20 cellular contexts compared by ENCODE assay signal in the genomic region with DNA sequence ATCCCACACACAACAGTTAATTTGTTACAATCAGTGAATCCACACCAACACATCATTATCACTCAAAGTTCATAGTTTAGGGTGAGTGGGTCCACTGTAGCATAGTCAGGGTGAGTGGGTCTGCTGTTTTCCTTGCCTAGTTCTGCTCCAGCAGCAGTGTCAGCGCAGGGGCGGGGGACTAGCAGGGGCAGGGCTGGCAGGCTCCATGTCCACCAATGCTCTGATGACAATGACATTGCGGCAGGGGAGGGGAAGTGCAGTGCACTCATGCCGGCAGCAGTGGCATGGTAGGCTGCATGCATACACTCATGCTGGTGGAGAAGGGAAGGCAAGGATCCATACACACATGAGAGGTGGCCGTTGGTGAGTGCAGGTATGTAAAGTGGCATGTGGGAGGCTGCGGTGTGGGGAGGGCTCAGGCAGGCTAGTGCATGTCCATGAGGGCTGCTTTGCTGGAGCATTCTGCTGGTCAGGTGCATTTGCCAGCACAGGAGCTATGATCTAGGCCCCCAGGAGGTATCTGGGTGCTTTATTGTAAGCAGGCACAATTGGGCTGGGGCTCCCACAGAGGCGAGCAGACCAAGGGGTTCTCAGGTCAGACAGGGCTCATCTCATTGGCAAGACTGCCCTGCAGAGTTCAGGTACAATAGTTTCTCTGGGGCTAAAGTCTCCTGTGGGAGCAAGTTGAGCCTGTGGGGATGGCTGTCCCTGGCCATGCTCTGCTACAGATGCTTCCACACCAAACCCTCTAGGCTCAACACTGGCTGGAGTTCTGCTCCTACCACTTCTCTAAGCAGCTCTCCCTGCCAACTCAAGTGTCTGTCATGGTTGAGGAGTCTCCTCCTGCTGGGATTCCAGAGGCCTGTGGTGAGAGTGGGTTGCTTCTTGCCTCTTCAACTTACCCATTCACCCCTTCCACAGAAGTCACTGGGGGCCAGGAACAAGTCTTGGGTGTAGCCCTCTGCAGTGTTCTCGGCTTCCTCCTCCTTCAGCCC.
DNase-seq lines count a peak whose midpoint lies in the region; ATAC-seq and TF ChIP-seq lines count a peak whose summit lies in the region.
"Had no signal": no experiment of that assay in that cellular context is flagged by ENCODE, and none has a peak within 500 bp of the region (broad histone marks: within the 10 kb centered on the region; RNA-seq: fewer than 3 reads in every experiment).

No MANE protein-coding gene starts in this region.

- H3K36me3 ChIP-seq in IMR-90 (ENCODE audit: control insufficient read depth, insufficient read depth, low read length) (no peaks in the 10 kb centered on the region), gastroesophageal sphincter (no peaks in the 10 kb centered on the region), upper lobe of left lung (no peaks in the 10 kb centered on the region)
- H3K36me3 ChIP-seq in naive thymus-derived CD4-positive, alpha-beta T cell (ENCODE audit: control insufficient read depth in 2 of 3, insufficient read depth in 3 of 3, low read length in 3 of 3) = no peaks in the 10 kb centered on the region
- H3K36me3 ChIP-seq: BE2C had no signal

- H3K79me1 ChIP-seq in IMR-90 (ENCODE audit: low read depth in 1 of 2, low read length in 2 of 2) = no peaks in the 10 kb centered on the region

- H4K20me1 ChIP-seq in IMR-90 (ENCODE audit: insufficient read depth, low read length) = no peaks in the 10 kb centered on the region

- H3K4me1 Mint-ChIP-seq in naive thymus-derived CD4-positive, alpha-beta T cell = peaks cover 0 to 3% (median 0%) of the 10 kb centered on the region in 7 donors

- CTCF ChIA-PET in IMR-90 (lab: Yijun Ruan, JAX) = no interaction called here
- CTCF ChIA-PET in naive thymus-derived CD4-positive, alpha-beta T cell (lab: Charles Lee) = no interaction called here

- H4K8ac ChIP-seq in IMR-90 (ENCODE audit: low read depth in 2 of 2, low read length in 2 of 2) = no peak overlapping the region

- no peak overlapping the region for H3K9ac ChIP-seq in IMR-90 (ENCODE audit: low read depth, low read length)
- H3K9ac ChIP-seq: GM23248, KMS-11 had no signal

- no peaks in the 10 kb centered on the region for H3K9me1 ChIP-seq in IMR-90 (ENCODE audit: insufficient read depth, low read length)

- no peak overlapping the region for H3K27ac ChIP-seq in IMR-90 (ENCODE audit: insufficient read depth, low read length)
- no peak overlapping the region for H3K27ac ChIP-seq in gastroesophageal sphincter
- no peak overlapping the region for H3K27ac ChIP-seq in naive thymus-derived CD4-positive, alpha-beta T cell (ENCODE audit: low read depth, low read length)
- H3K27ac ChIP-seq in upper lobe of left lung = no peak overlapping the region
- H3K27ac ChIP-seq: GM23248, KMS-11 had no signal

- no peak overlapping the region for H3K4ac ChIP-seq in IMR-90 (ENCODE audit: low read depth, low read length)

- H3K4me1 ChIP-seq in IMR-90 (ENCODE audit: control insufficient read depth, insufficient read depth, low read length) = no peaks in the 10 kb centered on the region
- H3K4me1 ChIP-seq in gastroesophageal sphincter = no peaks in the 10 kb centered on the region
- no peaks in the 10 kb centered on the region for H3K4me1 ChIP-seq in naive thymus-derived CD4-positive, alpha-beta T cell (ENCODE audit: control insufficient read depth in 2 of 2, insufficient read depth in 2 of 2, low read length in 2 of 2)
- no peaks in the 10 kb centered on the region for H3K4me1 ChIP-seq in upper lobe of left lung
- H3K4me1 ChIP-seq: BE2C had no signal

- in situ Hi-C loops in IMR-90 (cut with MboI; ENCODE audit: low sequenced_read_pairs) = no loop called here

- H3K18ac ChIP-seq in IMR-90 (ENCODE audit: low read depth, low read length) = no peak overlapping the region

- no peak overlapping the region for H2AK5ac ChIP-seq in IMR-90 (ENCODE audit: low read depth, low read length)

- H3K27ac Mint-ChIP-seq in naive thymus-derived CD4-positive, alpha-beta T cell = no peak overlapping the region

- H3K27me3 Mint-ChIP-seq in naive thymus-derived CD4-positive, alpha-beta T cell = peaks cover 25 to 30% (median 25%) of the 10 kb centered on the region in 5 donors

- H2BK15ac ChIP-seq in IMR-90 (ENCODE audit: low read depth, low read length) = no peak overlapping the region

- intact Hi-C loops in IMR-90 (cut with micrococcal nuclease) (no loop called here), lower leg skin (cut with DNase I; ENCODE audit: low total_unique reads) (no loop called here)
- intact Hi-C loops in naive thymus-derived CD4-positive, alpha-beta T cell (cut with micrococcal nuclease) = no loop called here

- ATAC-seq in IMR-90 (ENCODE audit: low read depth) (no peak), gastroesophageal sphincter (peak; percentile 25), upper lobe of left lung (ENCODE audit: low FRiP score in 2 of 2) (peak; percentile 24 to 63)
- ATAC-seq in naive thymus-derived CD4-positive, alpha-beta T cell = peak; percentile 20
- ATAC-seq: GM12878, Right ventricle myocardium inferior had no signal

- H3K14ac ChIP-seq in IMR-90 (replicated peaks; ENCODE audit: low read depth, low read length) = no peak overlapping the region

- H3K9me3 Mint-ChIP-seq in naive thymus-derived CD4-positive, alpha-beta T cell = peaks cover 0 to 5% (median 0%) of the 10 kb centered on the region in 11 donors

- no peak for TF ChIP-seq RAD21 in IMR-90 (IDR thresholded peaks at IDR 0.05; ENCODE audit: low read length)

- H2BK120ac ChIP-seq in IMR-90 (ENCODE audit: low read depth, low read length) = no peak overlapping the region

- H3K27me3 ChIP-seq in IMR-90 (ENCODE audit: control insufficient read depth, insufficient read depth, low read length) (no peaks in the 10 kb centered on the region), gastroesophageal sphincter (no peaks in the 10 kb centered on the region), upper lobe of left lung (no peaks in the 10 kb centered on the region)
- no peaks in the 10 kb centered on the region for H3K27me3 ChIP-seq in naive thymus-derived CD4-positive, alpha-beta T cell (ENCODE audit: control insufficient read depth in 2 of 2, insufficient read depth in 2 of 2, low read length in 2 of 2)
- H3K27me3 ChIP-seq: BE2C had no signal

- no peak overlapping the region for H2AK9ac ChIP-seq in IMR-90 (replicated peaks; ENCODE audit: low read depth, low read length, poor library complexity)

- peak overlapping the region; percentile 49 for H2AFZ ChIP-seq in IMR-90 (replicated peaks; ENCODE audit: low read length, poor library complexity)
- H2AFZ ChIP-seq: GM23248 had no signal

- H3K4me3 ChIP-seq in IMR-90 (ENCODE audit: insufficient read depth, low read depth, low read length) (no peak overlapping the region), gastroesophageal sphincter (no peak overlapping the region), upper lobe of left lung (no peak overlapping the region), lower leg skin (ENCODE audit: low read depth, poor library complexity, severe bottlenecking) (no peak overlapping the region)
- H3K4me3 ChIP-seq in naive thymus-derived CD4-positive, alpha-beta T cell (ENCODE audit: low read length) = no peak overlapping the region
- H3K4me3 ChIP-seq: GM12878, GM23248 had no signal

- H2BK20ac ChIP-seq in IMR-90 (ENCODE audit: low read depth, low read length) = no peak overlapping the region

- no peak overlapping the region for H3K23ac ChIP-seq in IMR-90 (ENCODE audit: low read depth, low read length)

- TF ChIP-seq POLR2A in IMR-90 (IDR thresholded peaks at IDR 0.05; ENCODE audit: low read depth, low read length) = no peak
- TF ChIP-seq POLR2A in gastroesophageal sphincter (IDR thresholded peaks at IDR 0.05) = no peak
- TF ChIP-seq POLR2A in upper lobe of left lung (IDR thresholded peaks at IDR 0.05) = no peak
- TF ChIP-seq POLR2A in lower leg skin (IDR thresholded peaks at IDR 0.05) = no peak

- BruUV-seq in IMR-90 (replicated peaks; lab: Mats Ljungman, UMichigan) = no TSS peak

- H3K4me2 ChIP-seq in IMR-90 (ENCODE audit: low read depth, low read length) = no peak overlapping the region
- H3K4me2 ChIP-seq: KMS-11 had no signal

- H3K9me3 ChIP-seq in IMR-90 (ENCODE audit: control insufficient read depth, insufficient read depth, low read length) (no peaks in the 10 kb centered on the region), gastroesophageal sphincter (no peaks in the 10 kb centered on the region), upper lobe of left lung (no peaks in the 10 kb centered on the region)
- H3K9me3 ChIP-seq in naive thymus-derived CD4-positive, alpha-beta T cell (ENCODE audit: control insufficient read depth in 2 of 3, low read length in 3 of 3) = no peaks in the 10 kb centered on the region
- H3K9me3 ChIP-seq: BE2C had no signal

- no peak overlapping the region for H3K4me3 Mint-ChIP-seq in naive thymus-derived CD4-positive, alpha-beta T cell

- POLR2A ChIA-PET in IMR-90 (lab: Charles Lee; ENCODE audit: unreplicated experiment) = no interaction called here
- POLR2A ChIA-PET in naive thymus-derived CD4-positive, alpha-beta T cell (lab: Charles Lee) = no interaction called here

- H2BK5ac ChIP-seq in IMR-90 (ENCODE audit: low read depth, low read length, poor library complexity, severe bottlenecking) = no peak overlapping the region

- DNase-seq in IMR-90 = no peak
- no peak for DNase-seq in naive thymus-derived CD4-positive, alpha-beta T cell
- DNase-seq in upper lobe of left lung = no peak
- no peak for DNase-seq in NCI-H510A (lab: John Stamatoyannopoulos, UW)
- no peak for DNase-seq in lower leg skin (ENCODE audit: low spot score in 2 of 2)
- no peak for DNase-seq in activated naive CD4-positive, alpha-beta T cell treated with Interleukin-2 at 50 U/mL for 16 hours
- DNase-seq: BE2C, DND-41, GM23248, HCEC 1CT, MV-4-11, NCI-H1105 treated with DMSO at 0.1 percent for 48 hours, NCI-H2029 treated with DMSO at 0.1 percent for 48 hours, NCI-H345, NCI-H524 treated with DMSO at 0.1 percent for 48 hours, OCI-M1 had no signal

- H3K36me3 Mint-ChIP-seq in naive thymus-derived CD4-positive, alpha-beta T cell = no peaks in the 10 kb centered on the region

- no peak overlapping the region for H4K5ac ChIP-seq in IMR-90 (ENCODE audit: low read depth, low read length)

- TF ChIP-seq EP300 in gastroesophageal sphincter (IDR thresholded peaks at IDR 0.05) = no peak
- no peak for TF ChIP-seq EP300 in upper lobe of left lung (IDR thresholded peaks at IDR 0.05)

- WGBS in IMR-90 (ENCODE audit: extremely low coverage in 2 of 2, insufficient read length in 1 of 2), 2 experiments = 77% methylated on average over 3 of the region's 8 CpGs; no CpG with 5 or more reads in 1 of the 2 experiments
- 91 to 94% methylated on average over 1 to 5 of the region's 8 CpGs for WGBS in gastroesophageal sphincter (ENCODE audit: low coverage in 1 of 2), 2 donors
- 79 to 88% methylated on average over 7 to 8 of the region's 8 CpGs for WGBS in upper lobe of left lung, 2 donors
- WGBS in lower leg skin, 2 donors = 77 to 83% methylated on average over 8 of the region's 8 CpGs

- TF ChIP-seq CTCF in IMR-90 (conservative IDR thresholded peaks at IDR 0.05; ENCODE audit: low read depth, low read length) (no peak), gastroesophageal sphincter (IDR thresholded peaks at IDR 0.05) (no peak), upper lobe of left lung (IDR thresholded peaks at IDR 0.05) (no peak), lower leg skin (IDR thresholded peaks at IDR 0.05) (no peak)

- dilution Hi-C loops in IMR-90 (cut with HindIII; ENCODE audit: low sequenced_read_pairs, unreplicated experiment) = no loop called here

- no peak overlapping the region for H3K56ac ChIP-seq in IMR-90 (ENCODE audit: extremely low read depth, insufficient read depth, low read length)

- H4K91ac ChIP-seq in IMR-90 (ENCODE audit: insufficient read depth, low read depth, low read length) = no peak overlapping the region
